In genomic region chr7:19060870-19061269, GRCh38 we compare ENCODE assay signal across 18 cellular contexts. TPM values are rescaled to one million over a fixed set of nuclear protein-coding genes. Genes with fewer than 3 reads are reported as not detected.
DNase-seq lines count a peak whose midpoint lies in the region; ATAC-seq and TF ChIP-seq lines count a peak whose summit lies in the region.
"Had no signal": no experiment of that assay in that cellular context is flagged by ENCODE, and none has a peak within 500 bp of the region (broad histone marks: within the 10 kb centered on the region; RNA-seq: fewer than 3 reads in every experiment).

No MANE protein-coding gene starts in this region.

- H2AFZ ChIP-seq in ACC112 (ENCODE audit: low read length, unreplicated experiment) (no peak overlapping the region), neuronal stem cell (ENCODE audit: low read length) (no peak overlapping the region)

- H3K18ac ChIP-seq in neuronal stem cell (ENCODE audit: low read length), result no peak overlapping the region

- no peak overlapping the region for H2BK15ac ChIP-seq in neuronal stem cell (ENCODE audit: low read length)

- H3K36me3 ChIP-seq in ACC112 (ENCODE audit: insufficient read depth, low read length), result no peaks in the 10 kb centered on the region
- H3K36me3 ChIP-seq in sigmoid colon, result no peaks in the 10 kb centered on the region
- H3K36me3 ChIP-seq in neuronal stem cell (replicated peaks in 1 of 2; ENCODE audit: control insufficient read depth in 2 of 2, insufficient read depth in 2 of 2, low read length in 2 of 2), result no peaks in the 10 kb centered on the region
- H3K36me3 ChIP-seq: ovary had no signal

- H3K27ac ChIP-seq in ACC112 (ENCODE audit: low read depth, low read length) (0 out of 2 replicates have a peak overlapping the region, but pooled peaks have one; percentile 1), sigmoid colon (no peak overlapping the region), neuronal stem cell (replicated peaks; ENCODE audit: low read length) (no peak overlapping the region)
- H3K27ac ChIP-seq: ovary had no signal

- no peak for TF ChIP-seq CTCF in fibroblast of pulmonary artery (IDR thresholded peaks at IDR 0.05; ENCODE audit: low read length, missing control alignments)
- TF ChIP-seq CTCF in sigmoid colon (IDR thresholded peaks at IDR 0.05), result no peak

- no peaks in the 10 kb centered on the region for H3K27me3 ChIP-seq in ACC112 (ENCODE audit: insufficient read depth, low read length)
- no peaks in the 10 kb centered on the region for H3K27me3 ChIP-seq in sigmoid colon
- H3K27me3 ChIP-seq in neuronal stem cell (ENCODE audit: control insufficient read depth in 3 of 3, insufficient read depth in 3 of 3, low read depth in 1 of 3, low read length in 3 of 3), result no peaks in the 10 kb centered on the region
- H3K27me3 ChIP-seq: ovary had no signal

- DNase-seq in H4 (ENCODE audit: low spot score), result peak; percentile 83
- DNase-seq in SW480 (ENCODE audit: low spot score), result peak; percentile 13
- DNase-seq in fibroblast of pulmonary artery (ENCODE audit: low read depth), result peak; percentile 43
- DNase-seq in sigmoid colon, result no peak
- no peak for DNase-seq in neuronal stem cell (ENCODE audit: low spot score)
- DNase-seq: activated CD4-positive, CD25-positive, alpha-beta regulatory T cell treated with anti-CD3 and anti-CD28 coated beads, Interleukin-2, amount 50 U/mL, for 72 hours; AML-193; H7; Kasumi-1; NCI-H1436; ovary; Right ventricle myocardium superior; stimulated activated CD4-positive, alpha-beta T cell treated with anti-CD3 and anti-CD28 coated beads, Interleukin-4, amount 100 ng/mL, for 4 hours; stimulated activated CD8-positive, alpha-beta memory T cell treated with anti-CD3 and anti-CD28 coated beads, Interleukin-4, amount 100 ng/mL, for 48 hours had no signal

- no peak overlapping the region for H3K23ac ChIP-seq in neuronal stem cell (ENCODE audit: low read depth, low read length, poor library complexity)

- no peak overlapping the region for H3K4me3 ChIP-seq in ACC112 (ENCODE audit: low read depth, low read length)
- H3K4me3 ChIP-seq in fibroblast of pulmonary artery (replicated peaks; ENCODE audit: low read depth, low read length), result no peak overlapping the region
- H3K4me3 ChIP-seq in sigmoid colon, result no peak overlapping the region
- no peak overlapping the region for H3K4me3 ChIP-seq in neuronal stem cell (ENCODE audit: low read length in 2 of 2)
- H3K4me3 ChIP-seq: ovary, smooth muscle cell had no signal

- H3K14ac ChIP-seq in neuronal stem cell (ENCODE audit: low read length), result no peak overlapping the region

- no peak overlapping the region for H4K8ac ChIP-seq in neuronal stem cell (ENCODE audit: low read depth, low read length)

- H3K9me3 ChIP-seq in sigmoid colon (no peaks in the 10 kb centered on the region), neuronal stem cell (replicated peaks in 1 of 2; ENCODE audit: control insufficient read depth in 2 of 2, insufficient read depth in 1 of 2, low read depth in 1 of 2, low read length in 2 of 2) (no peaks in the 10 kb centered on the region)
- H3K9me3 ChIP-seq: ovary had no signal

- H3K4me2 ChIP-seq in neuronal stem cell (ENCODE audit: insufficient read depth, low read length, poor library complexity, severe bottlenecking), result no peak overlapping the region
- H3K4me2 ChIP-seq: smooth muscle cell had no signal

- no peak for TF ChIP-seq POLR2A in sigmoid colon (IDR thresholded peaks at IDR 0.05)

- H2AK5ac ChIP-seq in neuronal stem cell (ENCODE audit: low read depth, low read length), result no peak overlapping the region

- no peak overlapping the region for H2BK120ac ChIP-seq in neuronal stem cell (ENCODE audit: low read depth, low read length)

- H3K4me1 ChIP-seq in ACC112 (ENCODE audit: control insufficient read depth, insufficient read depth, low read length, unreplicated experiment), result peaks cover 10% of the 10 kb centered on the region
- H3K4me1 ChIP-seq in sigmoid colon, result no peaks in the 10 kb centered on the region
- peaks cover 0 to 4% of the 10 kb centered on the region in 2 donors for H3K4me1 ChIP-seq in neuronal stem cell (ENCODE audit: control insufficient read depth in 2 of 2, insufficient read depth in 1 of 2, low read depth in 1 of 2, low read length in 2 of 2)

- H3K79me1 ChIP-seq in neuronal stem cell (ENCODE audit: low read depth, low read length), result no peaks in the 10 kb centered on the region

- H3K79me2 ChIP-seq in ACC112 (ENCODE audit: control insufficient read depth, insufficient read depth, low read length, unreplicated experiment), result no peaks in the 10 kb centered on the region

- no peak for TF ChIP-seq EP300 in sigmoid colon (IDR thresholded peaks at IDR 0.05)

- no peak overlapping the region for H3K9ac ChIP-seq in neuronal stem cell (ENCODE audit: low read depth, low read length, poor library complexity)

- intact Hi-C loops in sigmoid colon (cut with DNase I), result no loop called here

- no peak overlapping the region for H3K4ac ChIP-seq in neuronal stem cell (ENCODE audit: low read length)

- no peak overlapping the region for H4K91ac ChIP-seq in neuronal stem cell (ENCODE audit: low read depth, low read length, poor library complexity)

- ATAC-seq in HG03354 (IDR thresholded peaks at IDR 0.05; ENCODE audit: poor library complexity, severe bottlenecking, unreplicated experiment), result no peak
- ATAC-seq in HG02610 (IDR thresholded peaks at IDR 0.05; ENCODE audit: unreplicated experiment), result no peak

- H2BK12ac ChIP-seq in neuronal stem cell (ENCODE audit: low read length), result no peak overlapping the region

- WGBS in sigmoid colon, 2 donors, result 58 to 75% methylated on average over 2 of the region's 2 CpGs
- WGBS in neuronal stem cell (ENCODE audit: extremely low coverage in 2 of 2, insufficient read length in 2 of 2, insufficient replicate concordance in 1 of 2), 2 donors, result no CpG with 5 or more reads among the region's 2 CpGs

- no peak overlapping the region for H2BK5ac ChIP-seq in neuronal stem cell (ENCODE audit: low read length)

RNA-seq across cellular contexts. Expression of gene TWIST1, which starts 56.6 kb away (rescaled TPM):
- 29.1 and 40.1 TPM in 2 replicates for total RNA-seq in H4 (2014; rRNA removed; shearing (Covaris generic))
- 10 to 100 TPM in 1 of 4 donors, 1 to 10 TPM in 3; 1.8 to 17.8 (median 4.2) TPM for total RNA-seq in sigmoid colon
- 1 to 10 TPM in 2 of 3 donors, not detected in 1; 1.0 to 1.8 TPM for polyA plus RNA-seq in sigmoid colon
- polyA plus RNA-seq in neuronal stem cell (2013, experiment 1 of 2), result 0.20 TPM
- 0.22 TPM for polyA plus RNA-seq in neuronal stem cell (2013, experiment 2 of 2)

Comparison
In these comparisons a context has a peak if more than half of its experiments do, and no peak if none do; other contexts are left out.
1. DNase-seq: peak in H4 (single experiment), SW480 (single experiment) and fibroblast of pulmonary artery (single experiment); none in sigmoid colon (single experiment) and neuronal stem cell (single experiment).